14 cellular contexts compared by ENCODE assay signal in genomic region chr22:43534916-43535315, GRCh38.
DNase-seq lines count a peak whose midpoint lies in the region; TF ChIP-seq lines count a peak whose summit lies in the region.
"Had no signal": no experiment of that assay in that cellular context is flagged by ENCODE, and none has a peak within 500 bp of the region (broad histone marks: within the 10 kb centered on the region; RNA-seq: fewer than 3 reads in every experiment).

No MANE protein-coding gene starts in this region.

- no peak for TF ChIP-seq CTCF in RWPE1 (conservative IDR thresholded peaks at IDR 0.05; ENCODE audit: low read depth)
- no peak for TF ChIP-seq CTCF in stomach (IDR thresholded peaks at IDR 0.05)

- no peaks in the 10 kb centered on the region for H3K27me3 ChIP-seq in stomach
- H3K27me3 ChIP-seq: BLaER1 treated with 17β-estradiol and CSF1 and Interleukin-3, amounts not matched to agents 10 nM and 100 nM had no signal

- CTCF ChIA-PET in RWPE1 (lab: Yijun Ruan, JAX): no interaction called here

- peak overlapping the region; percentile 82 for H3K27ac ChIP-seq in RWPE1
- no peak overlapping the region for H3K27ac ChIP-seq in stomach
- H3K27ac ChIP-seq: BLaER1 treated with 17β-estradiol and CSF1 and Interleukin-3, amounts not matched to agents 10 nM and 100 nM had no signal

- TF ChIP-seq EP300 in stomach (IDR thresholded peaks at IDR 0.05): no peak

- H3K9me3 ChIP-seq in stomach: peaks cover 0 to 7% (median 3%) of the 10 kb centered on the region in 4 donors
- H3K9me3 ChIP-seq: BLaER1 treated with 17β-estradiol and CSF1 and Interleukin-3, amounts not matched to agents 10 nM and 100 nM had no signal

- no peaks in the 10 kb centered on the region for H3K4me1 ChIP-seq in stomach

- intact Hi-C loops in stomach (cut with DNase I; ENCODE audit: low total_unique reads): no loop called here

- peaks cover 0 to 18% (median 0%) of the 10 kb centered on the region in 4 donors for H3K36me3 ChIP-seq in stomach
- H3K36me3 ChIP-seq: BLaER1 treated with 17β-estradiol and CSF1 and Interleukin-3, amounts not matched to agents 10 nM and 100 nM had no signal

- DNase-seq in RWPE1 (ENCODE audit: low spot score) (no peak), ecto neural progenitor cell (ENCODE audit: low spot score) (peak; percentile 33), mesenteric fat pad (ENCODE audit: low spot score) (peak; percentile 73), stomach (peak; percentile 11), NCI-H2107 treated with DMSO at 0.1 percent for 48 hours (lab: John Stamatoyannopoulos, UW; ENCODE audit: unreplicated experiment) (no peak), NCI-H82 (lab: John Stamatoyannopoulos, UW) (no peak), SHP77 (lab: John Stamatoyannopoulos, UW) (no peak)
- no peak for DNase-seq in activated effector memory CD4-positive, alpha-beta T cell treated with Interleukin-2 at 50 U/mL for 16 hours
- DNase-seq: Calu3; CD8-positive, alpha-beta T cell; DMS79 treated with DMSO at 0.1 percent for 48 hours; GF-D8; H9 had no signal

- WGBS in stomach, 5 donors: 86 to 94% (median 90%) methylated on average over 6 of the region's 6 CpGs

- POLR2A ChIA-PET in RWPE1 (lab: Yijun Ruan, JAX; ENCODE audit: low non-redundant PET): no interaction called here

- no peak for TF ChIP-seq POLR2A in stomach (IDR thresholded peaks at IDR 0.05)

- H3K4me3 ChIP-seq in stomach: no peak overlapping the region
- H3K4me3 ChIP-seq: BLaER1 treated with 17β-estradiol and CSF1 and Interleukin-3, amounts not matched to agents 10 nM and 100 nM had no signal

Comparison
In these comparisons a context has a peak if more than half of its experiments do, and no peak if none do; other contexts are left out.
1. DNase-seq: peak in ecto neural progenitor cell (single experiment), mesenteric fat pad (single experiment) and stomach (single experiment); none in RWPE1 (single experiment), NCI-H2107 treated with DMSO at 0.1 percent for 48 hours (single experiment), activated effector memory CD4-positive, alpha-beta T cell treated with Interleukin-2 at 50 U/mL for 16 hours (single experiment), NCI-H82 (single experiment) and SHP77 (0 of 2).